ENCODE assay signal across 18 cellular contexts in genomic region chr1:15401391-15402055, GRCh38. TPM values are rescaled to one million over a fixed set of nuclear protein-coding genes. Genes with fewer than 3 reads are reported as not detected.
DNase-seq lines count a peak whose midpoint lies in the region; ATAC-seq and TF ChIP-seq lines count a peak whose summit lies in the region.
"Had no signal": no experiment of that assay in that cellular context is flagged by ENCODE, and none has a peak within 500 bp of the region (broad histone marks: within the 10 kb centered on the region; RNA-seq: fewer than 3 reads in every experiment).

No MANE protein-coding gene starts in this region.

- ATAC-seq in natural killer cell: no peak
- no peak for ATAC-seq in HG02759 (IDR thresholded peaks at IDR 0.05; ENCODE audit: unreplicated experiment)
- ATAC-seq: GM12878, K562, Panc1 had no signal

- no peaks in the 10 kb centered on the region for H3K27me3 ChIP-seq in osteoblast (ENCODE audit: insufficient read depth, low read length)
- H3K27me3 ChIP-seq in GM23248 (replicated peaks; ENCODE audit: insufficient read depth): no peaks in the 10 kb centered on the region

- 81 to 89% methylated on average over 7 of the region's 7 CpGs for WGBS in GM23248 (ENCODE audit: low coverage in 1 of 2, low lambda C conversion rate in 2 of 2, missing lambda C conversion rate in 2 of 2), 2 experiments

- peak; percentile 51 for DNase-seq in AG10803 (ENCODE audit: low read depth)
- peak; percentile 96 for DNase-seq in G401 (ENCODE audit: low spot score)
- DNase-seq in cerebellar cortex (ENCODE audit: low spot score): peak; percentile 96
- DNase-seq in natural killer cell: no peak
- no peak for DNase-seq in osteoblast (ENCODE audit: insufficient read length, low spot score, missing footprints)
- DNase-seq in activated T-helper 2 cell treated with anti-CD3 and anti-CD28 coated beads, Interferon-gamma antibody, Interleukin-2, Interleukin-4, amounts not matched to agents 10 μg/mL and 5 μg/mL and 100 μg/mL, durations not matched to agents 14 hours and 24 hours and 36 hours (ENCODE audit: low spot score): no peak
- no peak for DNase-seq in GM23248
- DNase-seq: NCI-H2227 treated with DMSO at 0.1 percent for 48 hours, Right ventricle myocardium superior, SW 1271 had no signal

- H3K4me1 ChIP-seq in osteoblast (ENCODE audit: insufficient read depth, low read length) (peaks cover under 1% of the 10 kb centered on the region), GM23248 (ENCODE audit: insufficient read depth) (peaks cover under 1% of the 10 kb centered on the region; the same call in 1 of the 2 replicates)

- no peak overlapping the region for H3K27ac ChIP-seq in osteoblast (ENCODE audit: low read depth, low read length)
- no peak overlapping the region for H3K27ac ChIP-seq in GM23248
- H3K27ac ChIP-seq: C4-2B had no signal

- no peaks in the 10 kb centered on the region for H4K20me1 ChIP-seq in osteoblast (ENCODE audit: insufficient read depth, low read length)
- no peaks in the 10 kb centered on the region for H4K20me1 ChIP-seq in GM23248 (ENCODE audit: insufficient read depth)

- H3K27me3 Mint-ChIP-seq in natural killer cell (ENCODE audit: low read depth in 2 of 2): no peaks in the 10 kb centered on the region
- peaks cover 10% of the 10 kb centered on the region for H3K27me3 Mint-ChIP-seq in activated T-helper 2 cell treated with anti-CD3 and anti-CD28 coated beads, Interferon-gamma antibody, Interleukin-2, Interleukin-4, amounts not matched to agents 10 μg/mL and 5 μg/mL and 100 μg/mL, durations not matched to agents 14 hours and 24 hours and 36 hours (ENCODE audit: low read depth)

- H3K79me2 ChIP-seq in osteoblast (ENCODE audit: insufficient read depth, low read length): no peaks in the 10 kb centered on the region
- H3K79me2 ChIP-seq in GM23248 (ENCODE audit: insufficient read depth): no peaks in the 10 kb centered on the region

- no peaks in the 10 kb centered on the region for H3K36me3 Mint-ChIP-seq in natural killer cell
- no peaks in the 10 kb centered on the region for H3K36me3 Mint-ChIP-seq in activated T-helper 2 cell treated with anti-CD3 and anti-CD28 coated beads, Interferon-gamma antibody, Interleukin-2, Interleukin-4, amounts not matched to agents 10 μg/mL and 5 μg/mL and 100 μg/mL, durations not matched to agents 14 hours and 24 hours and 36 hours (ENCODE audit: low read depth)

- peaks cover 5% of the 10 kb centered on the region for H3K9me3 ChIP-seq in osteoblast (ENCODE audit: low read depth, low read length)
- H3K9me3 ChIP-seq in GM23248 (ENCODE audit: low read depth): no peaks in the 10 kb centered on the region

- no peaks in the 10 kb centered on the region for H3K9me2 ChIP-seq in GM23248 (ENCODE audit: insufficient read depth)

- TF ChIP-seq CTCF in AG10803 (conservative IDR thresholded peaks at IDR 0.05; ENCODE audit: low read length) (no peak), natural killer cell (IDR thresholded peaks at IDR 0.05) (no peak), osteoblast (IDR thresholded peaks at IDR 0.05; ENCODE audit: extremely low read depth, low read depth, low read length) (no peak)

- in situ Hi-C loops in G401 (cut with HindIII; ENCODE audit: low sequenced_read_pairs) (no loop called here), GM23248 (cut with MboI) (no loop called here)

- peak overlapping the region; percentile 17 for H3K4me3 Mint-ChIP-seq in natural killer cell
- H3K4me3 Mint-ChIP-seq in activated T-helper 2 cell treated with anti-CD3 and anti-CD28 coated beads, Interferon-gamma antibody, Interleukin-2, Interleukin-4, amounts not matched to agents 10 μg/mL and 5 μg/mL and 100 μg/mL, durations not matched to agents 14 hours and 24 hours and 36 hours (ENCODE audit: low read depth): no peak overlapping the region

- H3F3A ChIP-seq in GM23248 (ENCODE audit: insufficient read depth): peaks cover under 1% of the 10 kb centered on the region; the same call in 1 of the 2 replicates

- intact Hi-C loops in natural killer cell (cut with micrococcal nuclease): no loop called here
- intact Hi-C loops in activated T-helper 2 cell treated with anti-CD3 and anti-CD28 coated beads, Interferon-gamma antibody, Interleukin-2, Interleukin-4, amounts not matched to agents 10 μg/mL and 5 μg/mL and 100 μg/mL, durations not matched to agents 14 hours and 24 hours and 36 hours (cut with micrococcal nuclease): no loop called here

- no peak overlapping the region for H3K4me2 ChIP-seq in osteoblast (ENCODE audit: insufficient read depth, low read length)
- no peak overlapping the region for H3K4me2 ChIP-seq in GM23248 (ENCODE audit: unreplicated experiment)

- no peak overlapping the region for H3K9ac ChIP-seq in GM23248

- H2AFZ ChIP-seq in osteoblast (ENCODE audit: low read length) (no peak overlapping the region), GM23248 (no peak overlapping the region)

- H3K27ac Mint-ChIP-seq in natural killer cell: peak overlapping the region; percentile 93 to 100
- H3K27ac Mint-ChIP-seq in activated T-helper 2 cell treated with anti-CD3 and anti-CD28 coated beads, Interferon-gamma antibody, Interleukin-2, Interleukin-4, amounts not matched to agents 10 μg/mL and 5 μg/mL and 100 μg/mL, durations not matched to agents 14 hours and 24 hours and 36 hours: no peak overlapping the region

- no peaks in the 10 kb centered on the region for H3K9me3 Mint-ChIP-seq in natural killer cell
- peaks cover 19% of the 10 kb centered on the region for H3K9me3 Mint-ChIP-seq in activated T-helper 2 cell treated with anti-CD3 and anti-CD28 coated beads, Interferon-gamma antibody, Interleukin-2, Interleukin-4, amounts not matched to agents 10 μg/mL and 5 μg/mL and 100 μg/mL, durations not matched to agents 14 hours and 24 hours and 36 hours

- H3K4me1 Mint-ChIP-seq in natural killer cell: peaks cover 62 to 74% of the 10 kb centered on the region in 2 donors
- no peaks in the 10 kb centered on the region for H3K4me1 Mint-ChIP-seq in activated T-helper 2 cell treated with anti-CD3 and anti-CD28 coated beads, Interferon-gamma antibody, Interleukin-2, Interleukin-4, amounts not matched to agents 10 μg/mL and 5 μg/mL and 100 μg/mL, durations not matched to agents 14 hours and 24 hours and 36 hours (ENCODE audit: low read depth)

- no peak overlapping the region for H3K4me3 ChIP-seq in AG10803 (ENCODE audit: low read length)
- no peak overlapping the region for H3K4me3 ChIP-seq in osteoblast (ENCODE audit: insufficient read depth, low read length)
- no peak overlapping the region for H3K4me3 ChIP-seq in GM23248
- H3K4me3 ChIP-seq: GM12878, K562 had no signal

- H3K36me3 ChIP-seq in osteoblast (ENCODE audit: insufficient read depth, low read length): no peaks in the 10 kb centered on the region
- H3K36me3 ChIP-seq in GM23248 (ENCODE audit: low read depth): no peaks in the 10 kb centered on the region

RNA-seq across cellular contexts. Expression of gene EFHD2, which starts 8.2 kb away (rescaled TPM):
- 52.5 and 60.2 TPM in 2 replicates for total RNA-seq in G401 (2014; rRNA removed; shearing (Covaris generic))
- total RNA-seq in natural killer cell (100 to 1,000 TPM; 804 to 952 (median 855) TPM), osteoblast (35.8 and 36.8 TPM in 2 replicates)
- 82.4 and 85.2 TPM in 2 replicates for total RNA-seq in activated T-helper 2 cell treated with anti-CD3 and anti-CD28 coated beads, Interferon-gamma antibody, Interleukin-2, Interleukin-4, amounts not matched to agents 10 μg/mL and 5 μg/mL and 100 μg/mL, durations not matched to agents 14 hours and 24 hours and 36 hours
- total RNA-seq in GM23248 (2014; rRNA removed; shearing (Covaris generic)): 49.9 and 56.3 TPM in 2 replicates
- polyA plus RNA-seq in GM23248 (2016; fragmentation: Nextera tagmentation; extraction: Ambion mirVana): 53.1 and 56.1 TPM in 2 replicates

RNA-seq across cellular contexts. Expression of gene CTRC, which starts 36.7 kb away (rescaled TPM):
- not detected in 2 replicates for total RNA-seq in G401 (2014; rRNA removed; shearing (Covaris generic))
- total RNA-seq in natural killer cell: 1 to 10 TPM; 5.5 to 9.7 (median 6.4) TPM
- not detected in 2 replicates for total RNA-seq in osteoblast
- 0.34 and 0.64 TPM in 2 replicates for total RNA-seq in activated T-helper 2 cell treated with anti-CD3 and anti-CD28 coated beads, Interferon-gamma antibody, Interleukin-2, Interleukin-4, amounts not matched to agents 10 μg/mL and 5 μg/mL and 100 μg/mL, durations not matched to agents 14 hours and 24 hours and 36 hours
- not detected in 2 replicates for total RNA-seq in GM23248 (2014; rRNA removed; shearing (Covaris generic))
- polyA plus RNA-seq in GM23248 (2016; fragmentation: Nextera tagmentation; extraction: Ambion mirVana): not detected in 2 replicates
- total RNA-seq: Daoy, Right ventricle myocardium superior had no signal
- polyA plus RNA-seq: K562 had no signal

RNA-seq across cellular contexts. Expression of gene CELA2A, which starts 55.0 kb away (rescaled TPM):
- total RNA-seq in G401 (2014; rRNA removed; shearing (Covaris generic)): not detected in 2 replicates
- total RNA-seq in natural killer cell (not detected), osteoblast (not detected in 2 replicates)
- not detected in 2 replicates for total RNA-seq in activated T-helper 2 cell treated with anti-CD3 and anti-CD28 coated beads, Interferon-gamma antibody, Interleukin-2, Interleukin-4, amounts not matched to agents 10 μg/mL and 5 μg/mL and 100 μg/mL, durations not matched to agents 14 hours and 24 hours and 36 hours
- not detected in 2 replicates for total RNA-seq in GM23248 (2014; rRNA removed; shearing (Covaris generic))
- not detected in 2 replicates for polyA plus RNA-seq in GM23248 (2016; fragmentation: Nextera tagmentation; extraction: Ambion mirVana)
- total RNA-seq: A673, Daoy, H4, Right ventricle myocardium superior had no signal
- polyA plus RNA-seq: GM12878, K562 had no signal

Comparison
In these comparisons a context has a peak if more than half of its experiments do, and no peak if none do; other contexts are left out.
1. DNase-seq: peak in AG10803 (single experiment), G401 (single experiment) and cerebellar cortex (single experiment); none in natural killer cell (single experiment), osteoblast (single experiment), activated T-helper 2 cell treated with anti-CD3 and anti-CD28 coated beads, Interferon-gamma antibody, Interleukin-2, Interleukin-4, amounts not matched to agents 10 μg/mL and 5 μg/mL and 100 μg/mL, durations not matched to agents 14 hours and 24 hours and 36 hours (single experiment) and GM23248 (single experiment).